ENCODE assay signal across 1 cellular context in genomic region chr1:1358433-1359201, GRCh38.
TF ChIP-seq lines count a peak whose summit lies in the region.

A gene with protein sequence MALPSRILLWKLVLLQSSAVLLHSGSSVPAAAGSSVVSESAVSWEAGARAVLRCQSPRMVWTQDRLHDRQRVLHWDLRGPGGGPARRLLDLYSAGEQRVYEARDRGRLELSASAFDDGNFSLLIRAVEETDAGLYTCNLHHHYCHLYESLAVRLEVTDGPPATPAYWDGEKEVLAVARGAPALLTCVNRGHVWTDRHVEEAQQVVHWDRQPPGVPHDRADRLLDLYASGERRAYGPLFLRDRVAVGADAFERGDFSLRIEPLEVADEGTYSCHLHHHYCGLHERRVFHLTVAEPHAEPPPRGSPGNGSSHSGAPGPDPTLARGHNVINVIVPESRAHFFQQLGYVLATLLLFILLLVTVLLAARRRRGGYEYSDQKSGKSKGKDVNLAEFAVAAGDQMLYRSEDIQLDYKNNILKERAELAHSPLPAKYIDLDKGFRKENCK (minus strand): TSS chr1:1358555. CDS start chr1:1358504, 51 bp downstream.

TF ChIP-seq in HEK293, 187 proteins besides CTCF, POLR2A, EP300 and RAD21 (continued from another document and continues in another):
- TF ChIP-seq KLF17 (tag by site-specific recombination; IDR thresholded peaks at IDR 0.05) (peak; percentile 34; the same call in 1 of the 2 replicates), ZFP37 (tag by site-specific recombination; IDR thresholded peaks at IDR 0.05) (no peak), ZNF202 (tag by site-specific recombination; IDR thresholded peaks at IDR 0.05; ENCODE audit: borderline replicate concordance) (no peak), ZNF16 (tag by site-specific recombination; IDR thresholded peaks at IDR 0.05; ENCODE audit: low read depth) (no peak), ZNF626 (tag by site-specific recombination; IDR thresholded peaks at IDR 0.05) (no peak), ZNF394 (tag by site-specific recombination; IDR thresholded peaks at IDR 0.05; ENCODE audit: borderline replicate concordance) (no peak), ZBTB6 (tag by site-specific recombination; IDR thresholded peaks at IDR 0.05) (peak; percentile 48; the same call in 1 of the 2 replicates), IKZF3 (tag by site-specific recombination; IDR thresholded peaks at IDR 0.05) (no peak), KLF1 (tag by site-specific recombination; IDR thresholded peaks at IDR 0.05) (peak; percentile 6; the same call in 1 of the 2 replicates), ZNF23 (tag by site-specific recombination; IDR thresholded peaks at IDR 0.05; ENCODE audit: borderline replicate concordance) (no peak), ZNF121 (tag by site-specific recombination; IDR thresholded peaks at IDR 0.05) (no peak), INSM2 (tag by site-specific recombination; IDR thresholded peaks at IDR 0.05) (no peak), ZNF112 (tag by site-specific recombination; IDR thresholded peaks at IDR 0.05) (no peak), ZNF214 (tag by site-specific recombination; IDR thresholded peaks at IDR 0.05; ENCODE audit: borderline replicate concordance) (no peak), ZNF211 (tag by site-specific recombination; IDR thresholded peaks at IDR 0.05; ENCODE audit: low read depth) (no peak), ZBTB49 (tag by site-specific recombination; IDR thresholded peaks at IDR 0.05; ENCODE audit: low read depth) (no peak), ZNF114 (tag by site-specific recombination; IDR thresholded peaks at IDR 0.05) (no peak), ZNF248 (tag by site-specific recombination; IDR thresholded peaks at IDR 0.05) (no peak), ZNF433 (tag by site-specific recombination; IDR thresholded peaks at IDR 0.05; ENCODE audit: low read depth) (no peak), ZFHX2 (tag by site-specific recombination; conservative IDR thresholded peaks at IDR 0.05) (0 out of 2 replicates have a peak, but pooled peaks have one; percentile 19), ZNF549 (tag by site-specific recombination; IDR thresholded peaks at IDR 0.05) (no peak), ZNF677 (tag by site-specific recombination; IDR thresholded peaks at IDR 0.05) (no peak), ZNF239 (tag by site-specific recombination; IDR thresholded peaks at IDR 0.05) (no peak), GLIS2 (tag by site-specific recombination; IDR thresholded peaks at IDR 0.05) (peak; percentile 59), ZNF175 (tag by site-specific recombination; IDR thresholded peaks at IDR 0.05) (no peak), ZNF596 (tag by site-specific recombination; IDR thresholded peaks at IDR 0.05) (no peak), GFI1B (tag by site-specific recombination; IDR thresholded peaks at IDR 0.05) (no peak), SP2 (tag by site-specific recombination; IDR thresholded peaks at IDR 0.05) (peak; percentile 33; the same call in 1 of the 2 replicates), ZNF777 (tag by site-specific recombination; IDR thresholded peaks at IDR 0.05; ENCODE audit: borderline replicate concordance) (no peak), SP7 (tag by site-specific recombination; IDR thresholded peaks at IDR 0.05) (0 out of 2 replicates have a peak, but pooled peaks have one; percentile 23), ZNF341 (tag by site-specific recombination; IDR thresholded peaks at IDR 0.05; ENCODE audit: low read depth) (no peak), ZNF792 (tag by site-specific recombination; IDR thresholded peaks at IDR 0.05) (no peak), ZNF843 (tag by site-specific recombination; IDR thresholded peaks at IDR 0.05) (no peak), ZEB2 (tag by site-specific recombination; IDR thresholded peaks at IDR 0.05) (no peak), ZNF629 (tag by site-specific recombination; IDR thresholded peaks at IDR 0.05) (peak; percentile 39; the same call in 1 of the 2 replicates), ZNF24 (tag by site-specific recombination; IDR thresholded peaks at IDR 0.05) (no peak), ZNF768 (tag by site-specific recombination; IDR thresholded peaks at IDR 0.05) (no peak), ZNF37A (tag by site-specific recombination; IDR thresholded peaks at IDR 0.05) (no peak), KLF16 (tag by site-specific recombination; IDR thresholded peaks at IDR 0.05) (no peak), ZNF223 (tag by site-specific recombination; IDR thresholded peaks at IDR 0.05) (no peak), KLF8 (tag by site-specific recombination; IDR thresholded peaks at IDR 0.05) (no peak), ZNF311 (tag by site-specific recombination; IDR thresholded peaks at IDR 0.05; ENCODE audit: borderline replicate concordance) (no peak), ZNF354C (tag by site-specific recombination; IDR thresholded peaks at IDR 0.05; ENCODE audit: borderline replicate concordance, low read depth) (no peak), ZNF155 (tag by site-specific recombination; IDR thresholded peaks at IDR 0.05) (no peak), ZNF645 (tag by site-specific recombination; IDR thresholded peaks at IDR 0.05) (no peak), ZNF292 (tag by site-specific recombination; IDR thresholded peaks at IDR 0.05; ENCODE audit: borderline replicate concordance, low read depth) (no peak)
- TF ChIP-seq, protein P1, sequence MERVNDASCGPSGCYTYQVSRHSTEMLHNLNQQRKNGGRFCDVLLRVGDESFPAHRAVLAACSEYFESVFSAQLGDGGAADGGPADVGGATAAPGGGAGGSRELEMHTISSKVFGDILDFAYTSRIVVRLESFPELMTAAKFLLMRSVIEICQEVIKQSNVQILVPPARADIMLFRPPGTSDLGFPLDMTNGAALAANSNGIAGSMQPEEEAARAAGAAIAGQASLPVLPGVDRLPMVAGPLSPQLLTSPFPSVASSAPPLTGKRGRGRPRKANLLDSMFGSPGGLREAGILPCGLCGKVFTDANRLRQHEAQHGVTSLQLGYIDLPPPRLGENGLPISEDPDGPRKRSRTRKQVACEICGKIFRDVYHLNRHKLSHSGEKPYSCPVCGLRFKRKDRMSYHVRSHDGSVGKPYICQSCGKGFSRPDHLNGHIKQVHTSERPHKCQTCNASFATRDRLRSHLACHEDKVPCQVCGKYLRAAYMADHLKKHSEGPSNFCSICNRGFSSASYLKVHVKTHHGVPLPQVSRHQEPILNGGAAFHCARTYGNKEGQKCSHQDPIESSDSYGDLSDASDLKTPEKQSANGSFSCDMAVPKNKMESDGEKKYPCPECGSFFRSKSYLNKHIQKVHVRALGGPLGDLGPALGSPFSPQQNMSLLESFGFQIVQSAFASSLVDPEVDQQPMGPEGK (tag by site-specific recombination; IDR thresholded peaks at IDR 0.05): 0 out of 2 replicates have a peak, but pooled peaks have one; percentile 57
- TF ChIP-seq, protein P2, sequence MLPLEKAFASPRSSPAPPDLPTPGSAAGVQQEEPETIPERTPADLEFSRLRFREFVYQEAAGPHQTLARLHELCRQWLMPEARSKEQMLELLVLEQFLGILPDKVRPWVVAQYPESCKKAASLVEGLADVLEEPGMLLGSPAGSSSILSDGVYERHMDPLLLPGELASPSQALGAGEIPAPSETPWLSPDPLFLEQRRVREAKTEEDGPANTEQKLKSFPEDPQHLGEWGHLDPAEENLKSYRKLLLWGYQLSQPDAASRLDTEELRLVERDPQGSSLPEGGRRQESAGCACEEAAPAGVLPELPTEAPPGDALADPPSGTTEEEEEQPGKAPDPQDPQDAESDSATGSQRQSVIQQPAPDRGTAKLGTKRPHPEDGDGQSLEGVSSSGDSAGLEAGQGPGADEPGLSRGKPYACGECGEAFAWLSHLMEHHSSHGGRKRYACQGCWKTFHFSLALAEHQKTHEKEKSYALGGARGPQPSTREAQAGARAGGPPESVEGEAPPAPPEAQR (tag by site-specific recombination; IDR thresholded peaks at IDR 0.05): no peak
- TF ChIP-seq, protein P3, sequence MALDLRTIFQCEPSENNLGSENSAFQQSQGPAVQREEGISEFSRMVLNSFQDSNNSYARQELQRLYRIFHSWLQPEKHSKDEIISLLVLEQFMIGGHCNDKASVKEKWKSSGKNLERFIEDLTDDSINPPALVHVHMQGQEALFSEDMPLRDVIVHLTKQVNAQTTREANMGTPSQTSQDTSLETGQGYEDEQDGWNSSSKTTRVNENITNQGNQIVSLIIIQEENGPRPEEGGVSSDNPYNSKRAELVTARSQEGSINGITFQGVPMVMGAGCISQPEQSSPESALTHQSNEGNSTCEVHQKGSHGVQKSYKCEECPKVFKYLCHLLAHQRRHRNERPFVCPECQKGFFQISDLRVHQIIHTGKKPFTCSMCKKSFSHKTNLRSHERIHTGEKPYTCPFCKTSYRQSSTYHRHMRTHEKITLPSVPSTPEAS (tag by site-specific recombination; IDR thresholded peaks at IDR 0.05): no peak
- TF ChIP-seq, protein P4, sequence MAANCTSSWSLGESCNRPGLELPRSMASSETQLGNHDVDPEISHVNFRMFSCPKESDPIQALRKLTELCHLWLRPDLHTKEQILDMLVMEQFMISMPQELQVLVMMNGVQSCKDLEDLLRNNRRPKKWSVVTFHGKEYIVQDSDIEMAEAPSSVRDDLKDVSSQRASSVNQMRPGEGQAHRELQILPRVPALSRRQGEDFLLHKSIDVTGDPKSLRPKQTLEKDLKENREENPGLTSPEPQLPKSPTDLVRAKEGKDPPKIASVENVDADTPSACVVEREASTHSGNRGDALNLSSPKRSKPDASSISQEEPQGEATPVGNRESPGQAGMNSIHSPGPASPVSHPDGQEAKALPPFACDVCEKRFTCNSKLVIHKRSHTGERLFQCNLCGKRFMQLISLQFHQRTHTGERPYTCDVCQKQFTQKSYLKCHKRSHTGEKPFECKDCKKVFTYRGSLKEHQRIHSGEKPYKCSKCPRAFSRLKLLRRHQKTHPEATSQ (tag by site-specific recombination; IDR thresholded peaks at IDR 0.05): no peak
